ENCODE assay signal across 20 cellular contexts in the genomic region with DNA sequence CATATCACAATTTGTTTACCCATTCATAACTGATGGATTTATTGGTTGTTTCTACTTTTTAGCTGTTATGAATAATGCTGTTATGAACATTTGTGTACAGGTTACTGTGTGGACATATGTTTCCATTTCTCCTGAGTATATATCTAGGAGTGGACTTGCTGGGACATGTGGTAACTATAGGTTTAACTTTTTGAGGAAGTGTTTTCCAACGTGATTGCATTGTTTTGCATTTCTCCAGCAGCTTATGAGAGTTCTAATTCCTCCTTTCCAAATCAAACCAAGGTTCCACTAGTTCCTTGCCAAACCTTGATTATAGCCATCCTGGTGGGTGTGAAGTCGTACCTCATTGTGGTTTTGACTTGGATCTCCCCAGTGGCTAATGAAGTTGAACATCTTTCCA. TPM values are rescaled to one million over a fixed set of nuclear protein-coding genes. Genes with fewer than 3 reads are reported as not detected.
"Had no signal": no experiment of that assay in that cellular context is flagged by ENCODE, and none has a peak within 500 bp of the region (broad histone marks: within the 10 kb centered on the region; RNA-seq: fewer than 3 reads in every experiment).

No MANE protein-coding gene starts in this region.

- H3K4me3 ChIP-seq: adrenal gland, breast epithelium, esophagus muscularis mucosa, heart right ventricle, left ventricle myocardium inferior, spleen, upper lobe of right lung had no signal

- DNase-seq: activated CD4-positive, alpha-beta T cell treated with anti-CD3 and anti-CD28 coated beads, Interleukin-2, amount 50 U/mL, for 1 hour; activated CD8-positive, alpha-beta memory T cell treated with anti-CD3 and anti-CD28 coated beads for 24 hours; activated CD8-positive, alpha-beta memory T cell treated with anti-CD3 and anti-CD28 coated beads, Interleukin-2, amount 50 U/mL, for 48 hours; activated gamma-delta T cell; adrenal gland; effector CD4-positive, alpha-beta T cell; heart right ventricle; kidney glomerular epithelial cell; left ventricle myocardium inferior; retina; spleen; stimulated activated CD4-positive, alpha-beta T cell treated with anti-CD3 and anti-CD28 coated beads, Interleukin-4, amount 100 ng/mL, for 4 hours; stimulated activated naive B cell treated with anti-CD40 and anti-IgM and Interleukin-4, amounts not matched to agents 10 μg/mL and 1 μg/mL and 100 μg/mL, for 72 hours; upper lobe of right lung had no signal

- H3K4me1 ChIP-seq: adrenal gland, breast epithelium, esophagus muscularis mucosa, heart right ventricle, left ventricle myocardium inferior, upper lobe of right lung had no signal

- H3K9me3 Mint-ChIP-seq: neural crest cell; stimulated activated naive B cell treated with anti-CD40 and anti-IgM and Interleukin-4, amounts not matched to agents 10 μg/mL and 1 μg/mL and 100 μg/mL, for 72 hours had no signal

- H3K4me1 Mint-ChIP-seq: neural crest cell had no signal

- H3K9me3 ChIP-seq: adrenal gland, breast epithelium, esophagus muscularis mucosa, heart right ventricle, left ventricle myocardium inferior, spleen, upper lobe of right lung had no signal

- H3K27ac ChIP-seq: adrenal gland, breast epithelium, esophagus muscularis mucosa, heart right ventricle, left ventricle myocardium inferior, upper lobe of right lung had no signal

- H3K27me3 ChIP-seq: adrenal gland, breast epithelium, esophagus muscularis mucosa, heart right ventricle, spleen, upper lobe of right lung had no signal

- ATAC-seq: activated naive CD4-positive, alpha-beta T cell treated with anti-CD3 and anti-CD28 coated beads, Interleukin-2, amount 50 U/mL, for 72 hours; heart right ventricle; stimulated activated naive B cell treated with anti-CD40 and anti-IgM and Interleukin-4, amounts not matched to agents 10 μg/mL and 1 μg/mL and 100 μg/mL, for 72 hours; upper lobe of right lung had no signal

- H3K36me3 ChIP-seq: adrenal gland, breast epithelium, esophagus muscularis mucosa, heart right ventricle, left ventricle myocardium inferior, upper lobe of right lung had no signal

- H3K4me3 Mint-ChIP-seq: neural crest cell; stimulated activated naive B cell treated with anti-CD40 and anti-IgM and Interleukin-4, amounts not matched to agents 10 μg/mL and 1 μg/mL and 100 μg/mL, for 72 hours had no signal

- H3K27me3 Mint-ChIP-seq: stimulated activated naive B cell treated with anti-CD40 and anti-IgM and Interleukin-4, amounts not matched to agents 10 μg/mL and 1 μg/mL and 100 μg/mL, for 72 hours had no signal

- H3K36me3 Mint-ChIP-seq: stimulated activated naive B cell treated with anti-CD40 and anti-IgM and Interleukin-4, amounts not matched to agents 10 μg/mL and 1 μg/mL and 100 μg/mL, for 72 hours had no signal

- H3K27ac Mint-ChIP-seq: activated naive CD4-positive, alpha-beta T cell treated with anti-CD3 and anti-CD28 coated beads, Interleukin-2, amount 50 U/mL, for 72 hours; stimulated activated naive B cell treated with anti-CD40 and anti-IgM and Interleukin-4, amounts not matched to agents 10 μg/mL and 1 μg/mL and 100 μg/mL, for 72 hours had no signal

RNA-seq across cellular contexts. Expression of a gene that starts 2.6 kb away (rescaled TPM):
- total RNA-seq: cerebellum, myocyte, neural crest cell had no signal
